In the genomic region with DNA sequence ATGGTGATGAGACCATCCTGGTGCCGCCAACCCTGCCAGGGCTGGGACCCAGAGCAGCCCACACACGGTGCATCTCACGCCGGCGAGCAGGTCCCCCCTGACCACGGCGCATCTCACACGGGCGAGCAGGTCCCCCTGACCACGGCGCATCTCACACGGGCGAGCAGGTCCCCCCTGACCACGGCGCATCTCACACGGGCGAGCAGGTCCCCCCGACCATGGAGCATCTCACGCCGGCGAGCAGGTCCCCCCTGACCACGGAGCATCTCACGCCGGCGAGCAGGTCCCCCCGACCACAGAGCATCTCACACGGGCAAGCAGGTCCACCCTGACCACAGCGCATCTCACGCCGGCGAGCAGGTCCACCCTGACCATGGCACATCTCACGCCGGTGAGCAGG, we compare ENCODE assay signal across 18 cellular contexts. TPM values are rescaled to one million over a fixed set of nuclear protein-coding genes. Genes with fewer than 3 reads are reported as not detected.
A peak's percentile ranks its signal among the peaks of the same experiment; 100 is the strongest.
DNase-seq lines count a peak whose midpoint lies in the region; ATAC-seq, FAIRE-seq and TF ChIP-seq lines count a peak whose summit lies in the region.
"Had no signal": no experiment of that assay in that cellular context is flagged by ENCODE, and none has a peak within 500 bp of the region (broad histone marks: within the 10 kb centered on the region; RNA-seq: fewer than 3 reads in every experiment).

No MANE protein-coding gene starts in this region.

- no peak for TF ChIP-seq EP300 in stomach (IDR thresholded peaks at IDR 0.05)

- DNase-seq in Daoy (ENCODE audit: low read depth) (peak; percentile 24), HTR-8/SVneo (ENCODE audit: insufficient read length, low spot score) (no peak), left lung (no peak), stomach (no peak), gastrocnemius medialis (no peak)
- DNase-seq in activated naive CD4-positive, alpha-beta T cell treated with anti-CD3 and anti-CD28 coated beads, Interleukin-2, amount 50 U/mL, for 16 hours = no peak
- DNase-seq: DMS 273 treated with DMSO at 0.1 percent for 48 hours, GM23248, HFFc6, KBM-7, NCI-H1048, NCI-H1694 treated with DMSO at 0.1 percent for 48 hours, NCI-H446 treated with DMSO at 0.1 percent for 48 hours, NCI-H748 treated with DMSO at 0.1 percent for 48 hours, PC-3, SK-N-SH had no signal

- peaks cover 0 to 14% of the 10 kb centered on the region in 2 donors for H3K27me3 ChIP-seq in left lung
- peaks cover 0 to 8% (median 0%) of the 10 kb centered on the region in 3 donors for H3K27me3 ChIP-seq in stomach
- H3K27me3 ChIP-seq in gastrocnemius medialis = no peaks in the 10 kb centered on the region

- in situ Hi-C loops in gastrocnemius medialis (cut with MboI; ENCODE audit: low sequenced_read_pairs in 4 of 4) = no loop called here

- H3K4me3 Mint-ChIP-seq in stimulated activated memory B cell treated with anti-CD40 and anti-IgM and Interleukin-4, amounts not matched to agents 10 μg/mL and 1 μg/mL and 100 μg/mL, for 72 hours = no peak overlapping the region
- H3K4me3 Mint-ChIP-seq: HFFc6 had no signal

- H3K4me3 ChIP-seq in left lung (no peak overlapping the region), stomach (no peak overlapping the region), gastrocnemius medialis (peak overlapping the region in 1 of 4 donors; percentile 61)
- H3K4me3 ChIP-seq: GM12878, GM23248 had no signal

- H3K27ac ChIP-seq in left lung (no peak overlapping the region), stomach (peak overlapping the region in 1 of 5 donors; percentile 89), gastrocnemius medialis (peak overlapping the region in 2 of 4 donors; percentile 87 to 93)
- H3K27ac ChIP-seq: GM23248 had no signal

- no peaks in the 10 kb centered on the region for H3K4me1 Mint-ChIP-seq in stimulated activated memory B cell treated with anti-CD40 and anti-IgM and Interleukin-4, amounts not matched to agents 10 μg/mL and 1 μg/mL and 100 μg/mL, for 72 hours

- no peaks in the 10 kb centered on the region for H3K4me1 ChIP-seq in left lung
- H3K4me1 ChIP-seq in stomach = peaks cover 0 to 7% (median 2%) of the 10 kb centered on the region in 4 donors
- H3K4me1 ChIP-seq in gastrocnemius medialis = peaks cover 14 to 50% of the 10 kb centered on the region in 2 donors

- WGBS in stomach, 5 donors = 74 to 84% (median 81%) methylated on average over 30 to 33 of the region's 33 CpGs

- H3K27ac Mint-ChIP-seq in stimulated activated memory B cell treated with anti-CD40 and anti-IgM and Interleukin-4, amounts not matched to agents 10 μg/mL and 1 μg/mL and 100 μg/mL, for 72 hours = no peak overlapping the region
- H3K27ac Mint-ChIP-seq: HFFc6 had no signal

- TF ChIP-seq POLR2A in stomach (IDR thresholded peaks at IDR 0.05) (no peak), gastrocnemius medialis (IDR thresholded peaks at IDR 0.05) (no peak)

- H3K9me3 ChIP-seq in left lung (no peaks in the 10 kb centered on the region), stomach (no peaks in the 10 kb centered on the region), gastrocnemius medialis (no peaks in the 10 kb centered on the region)
- H3K9me3 ChIP-seq: SK-N-SH had no signal

- no peaks in the 10 kb centered on the region for H3K9me3 Mint-ChIP-seq in stimulated activated memory B cell treated with anti-CD40 and anti-IgM and Interleukin-4, amounts not matched to agents 10 μg/mL and 1 μg/mL and 100 μg/mL, for 72 hours

- H3K36me3 ChIP-seq in left lung = no peaks in the 10 kb centered on the region
- H3K36me3 ChIP-seq in stomach = no peaks in the 10 kb centered on the region
- no peaks in the 10 kb centered on the region for H3K36me3 ChIP-seq in gastrocnemius medialis

- H3K27me3 Mint-ChIP-seq in stimulated activated memory B cell treated with anti-CD40 and anti-IgM and Interleukin-4, amounts not matched to agents 10 μg/mL and 1 μg/mL and 100 μg/mL, for 72 hours = peaks cover 40% of the 10 kb centered on the region

- ATAC-seq in left lung (peak; percentile 14), gastrocnemius medialis (no peak)
- peak; percentile 53 for ATAC-seq in stimulated activated memory B cell treated with anti-CD40 and anti-IgM and Interleukin-4, amounts not matched to agents 10 μg/mL and 1 μg/mL and 100 μg/mL, for 72 hours
- ATAC-seq: GM12878, PC-3 had no signal

- H3K36me3 Mint-ChIP-seq in stimulated activated memory B cell treated with anti-CD40 and anti-IgM and Interleukin-4, amounts not matched to agents 10 μg/mL and 1 μg/mL and 100 μg/mL, for 72 hours = no peaks in the 10 kb centered on the region

- TF ChIP-seq CTCF in left lung (IDR thresholded peaks at IDR 0.05) (no peak), stomach (IDR thresholded peaks at IDR 0.05) (no peak), gastrocnemius medialis (IDR thresholded peaks at IDR 0.05 in 4 of 5, conservative IDR thresholded peaks at IDR 0.05 in 1 of 5) (no peak)

- intact Hi-C loops in left lung (cut with DNase I) = no loop called here
- intact Hi-C loops in stomach (cut with DNase I; ENCODE audit: low total_unique reads) = no loop called here
- intact Hi-C loops in gastrocnemius medialis (cut with DNase I; ENCODE audit: low total_unique reads) = no loop called here

- peak; percentile 90 for FAIRE-seq in HTR-8/SVneo (lab: Jason Lieb, UNC)
- FAIRE-seq: GM12878 had no signal

RNA-seq across cellular contexts. Expression of gene MRM3, which starts 59.2 kb away (rescaled TPM):
- 31.9 and 35.0 TPM in 2 replicates for total RNA-seq in Daoy (2014; rRNA removed; shearing (Covaris generic))
- total RNA-seq in left lung (10 to 100 TPM in 1 of 2 donors, 1 to 10 TPM in 1; 8.9 to 14.2 TPM), stomach (10 to 100 TPM; 12.2 to 69.2 (median 39.1) TPM), gastrocnemius medialis (10 to 100 TPM; 24.2 to 58.2 (median 33.0) TPM)
- polyA plus RNA-seq in stomach = 10 to 100 TPM; 11.2 to 16.6 (median 15.2) TPM

RNA-seq across cellular contexts. Expression of gene GLOD4, which starts 59.2 kb away (rescaled TPM):
- total RNA-seq in Daoy (2014; rRNA removed; shearing (Covaris generic)) = 81.6 and 96.4 TPM in 2 replicates
- total RNA-seq in left lung = 10 to 100 TPM; 46.5 to 47.5 TPM
- 100 to 1,000 TPM in 3 of 5 donors, 10 to 100 TPM in 1, 1 to 10 TPM in 1; 6.4 to 213 (median 104) TPM for total RNA-seq in stomach
- polyA plus RNA-seq in stomach = 10 to 100 TPM; 38.4 to 91.2 (median 82.1) TPM
- total RNA-seq in gastrocnemius medialis = 10 to 100 TPM; 17.6 to 38.1 (median 22.8) TPM

Comparison
In these comparisons a context has a peak if more than half of its experiments do, and no peak if none do; other contexts are left out.
1. ATAC-seq: peak in left lung (single experiment) and stimulated activated memory B cell treated with anti-CD40 and anti-IgM and Interleukin-4, amounts not matched to agents 10 μg/mL and 1 μg/mL and 100 μg/mL, for 72 hours (single experiment); none in gastrocnemius medialis (0 of 2).